ENCODE assay signal across 1 cellular context in the genomic region with DNA sequence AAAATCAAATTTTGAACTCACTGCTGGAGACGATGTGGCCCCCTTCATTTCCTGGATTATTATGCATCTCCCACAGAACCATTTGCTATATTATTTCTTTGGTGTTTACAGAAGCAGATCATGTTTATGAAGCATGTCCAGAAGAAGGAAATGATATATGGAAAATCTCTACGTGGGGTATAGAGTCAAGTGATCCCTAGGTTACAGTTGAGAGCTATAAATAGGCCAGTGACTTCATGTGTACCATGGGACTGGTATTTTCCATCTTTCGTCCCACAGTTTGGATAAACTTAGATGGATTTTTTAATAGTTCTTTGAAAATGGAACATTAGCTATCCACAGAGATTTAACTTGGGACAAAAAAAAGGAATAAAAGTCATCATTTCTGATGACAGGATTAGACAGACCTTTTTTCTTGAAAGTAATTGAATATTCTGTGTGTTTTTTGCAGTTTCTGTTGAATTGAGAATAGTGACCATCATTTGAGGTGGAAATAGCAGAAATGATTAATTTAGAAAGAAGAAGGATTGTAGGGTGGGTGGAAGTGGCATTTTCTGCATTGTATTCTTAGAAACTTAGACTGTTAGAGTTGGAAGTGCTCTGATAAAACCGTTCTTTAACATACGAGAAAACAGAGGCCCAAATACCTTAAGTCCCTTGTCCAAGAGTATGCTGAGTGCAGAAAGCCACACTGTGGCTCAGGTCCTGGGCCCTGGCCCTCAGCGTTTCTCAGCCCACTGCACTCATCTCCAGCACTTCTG.
TF ChIP-seq lines count a peak whose summit lies in the region.

No MANE protein-coding gene starts in this region.

TF ChIP-seq in H1, 55 proteins besides CTCF, POLR2A, EP300 and RAD21 (continued from another document):
- no peak for TF ChIP-seq NANOG (IDR thresholded peaks at IDR 0.05; ENCODE audit: insufficient read depth, low read depth, low read length, poor library complexity, severe bottlenecking)
- TF ChIP-seq HDAC2 (IDR thresholded peaks at IDR 0.05; ENCODE audit: borderline replicate concordance in 1 of 2, low read depth in 2 of 2, low read length in 2 of 2) = no peak
- TF ChIP-seq, protein P1, sequence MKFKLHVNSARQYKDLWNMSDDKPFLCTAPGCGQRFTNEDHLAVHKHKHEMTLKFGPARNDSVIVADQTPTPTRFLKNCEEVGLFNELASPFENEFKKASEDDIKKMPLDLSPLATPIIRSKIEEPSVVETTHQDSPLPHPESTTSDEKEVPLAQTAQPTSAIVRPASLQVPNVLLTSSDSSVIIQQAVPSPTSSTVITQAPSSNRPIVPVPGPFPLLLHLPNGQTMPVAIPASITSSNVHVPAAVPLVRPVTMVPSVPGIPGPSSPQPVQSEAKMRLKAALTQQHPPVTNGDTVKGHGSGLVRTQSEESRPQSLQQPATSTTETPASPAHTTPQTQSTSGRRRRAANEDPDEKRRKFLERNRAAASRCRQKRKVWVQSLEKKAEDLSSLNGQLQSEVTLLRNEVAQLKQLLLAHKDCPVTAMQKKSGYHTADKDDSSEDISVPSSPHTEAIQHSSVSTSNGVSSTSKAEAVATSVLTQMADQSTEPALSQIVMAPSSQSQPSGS (IDR thresholded peaks at IDR 0.05; ENCODE audit: low read length) = no peak
- no peak for TF ChIP-seq SAP30 (IDR thresholded peaks at IDR 0.05; ENCODE audit: insufficient read depth, insufficient replicate concordance, low read length)
- no peak for TF ChIP-seq SP4 (IDR thresholded peaks at IDR 0.05; ENCODE audit: low read length)
- no peak for TF ChIP-seq SIX5 (IDR thresholded peaks at IDR 0.05; ENCODE audit: low read depth, low read length)
- TF ChIP-seq YY1 (IDR thresholded peaks at IDR 0.05; ENCODE audit: low read depth, low read length) = no peak
- TF ChIP-seq CBX5 (IDR thresholded peaks at IDR 0.05; ENCODE audit: low read depth, low read length) = no peak
- no peak for TF ChIP-seq SIRT6 (IDR thresholded peaks at IDR 0.05; ENCODE audit: low read length)
- TF ChIP-seq RXRA (IDR thresholded peaks at IDR 0.05; ENCODE audit: insufficient read depth, low read depth, low read length) = no peak
- TF ChIP-seq TEAD4 (IDR thresholded peaks at IDR 0.05; ENCODE audit: low read depth, low read length) = no peak
- no peak for TF ChIP-seq FOSL1 (IDR thresholded peaks at IDR 0.05; ENCODE audit: insufficient read depth, low read depth, low read length)
- TF ChIP-seq SP2 (IDR thresholded peaks at IDR 0.05; ENCODE audit: low read length) = no peak
